In the genomic region with DNA sequence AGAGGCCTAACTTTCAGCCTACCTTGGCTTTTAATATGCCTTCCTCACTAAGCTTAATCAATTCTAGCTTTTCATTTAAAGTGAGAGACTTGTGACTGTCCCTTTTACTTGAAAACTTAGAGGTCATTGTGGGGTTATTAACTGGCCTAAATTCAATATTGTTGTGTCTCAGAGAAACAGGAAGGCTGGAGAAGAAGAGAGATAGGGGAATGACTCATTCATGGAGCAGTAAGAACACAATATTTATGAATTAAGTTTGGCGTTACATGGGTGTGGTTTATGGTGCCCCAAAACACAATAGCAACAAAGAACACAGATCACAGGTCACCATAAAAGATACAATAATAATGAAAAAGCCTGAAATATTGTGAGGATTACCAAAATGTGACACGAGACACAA, we compare ENCODE assay signal across 17 cellular contexts.
"Had no signal": no experiment of that assay in that cellular context is flagged by ENCODE, and none has a peak within 500 bp of the region (broad histone marks: within the 10 kb centered on the region; RNA-seq: fewer than 3 reads in every experiment).

No MANE protein-coding gene starts in this region.

- ATAC-seq: lower lobe of right lung; naive thymus-derived CD4-positive, alpha-beta T cell; stimulated activated naive B cell treated with anti-CD40 and anti-IgM and Interleukin-4, amounts not matched to agents 10 μg/mL and 1 μg/mL and 100 μg/mL, for 72 hours had no signal

- H3K27ac Mint-ChIP-seq: activated CD4-positive, alpha-beta memory T cell treated with anti-CD3 and anti-CD28 coated beads for 36 hours; activated naive CD8-positive, alpha-beta T cell treated with anti-CD3 and anti-CD28 coated beads for 36 hours; naive thymus-derived CD4-positive, alpha-beta T cell; stimulated activated naive B cell treated with anti-CD40 and anti-IgM and Interleukin-4, amounts not matched to agents 10 μg/mL and 1 μg/mL and 100 μg/mL, for 72 hours had no signal

- H3K27me3 Mint-ChIP-seq: activated CD4-positive, alpha-beta memory T cell treated with anti-CD3 and anti-CD28 coated beads for 36 hours; stimulated activated naive B cell treated with anti-CD40 and anti-IgM and Interleukin-4, amounts not matched to agents 10 μg/mL and 1 μg/mL and 100 μg/mL, for 72 hours had no signal

- H3K4me3 Mint-ChIP-seq: activated CD4-positive, alpha-beta memory T cell treated with anti-CD3 and anti-CD28 coated beads for 36 hours; activated naive CD8-positive, alpha-beta T cell treated with anti-CD3 and anti-CD28 coated beads for 36 hours; naive thymus-derived CD4-positive, alpha-beta T cell; stimulated activated naive B cell treated with anti-CD40 and anti-IgM and Interleukin-4, amounts not matched to agents 10 μg/mL and 1 μg/mL and 100 μg/mL, for 72 hours had no signal

- H3K4me3 ChIP-seq: colonic mucosa, lower lobe of right lung, spleen had no signal

- DNase-seq: activated CD4-positive, alpha-beta memory T cell treated with anti-CD3 and anti-CD28 coated beads for 36 hours; activated CD4-positive, CD25-positive, alpha-beta regulatory T cell treated with anti-CD3 and anti-CD28 coated beads, Interleukin-2, amount 50 U/mL, for 72 hours; activated gamma-delta T cell treated with Interleukin-2 at 50 U/mL for 16 hours; activated naive CD8-positive, alpha-beta T cell treated with anti-CD3 and anti-CD28 coated beads for 36 hours; activated T-cell treated with anti-CD3 and anti-CD28 coated beads, Interleukin-2, amount 50 U/mL, for 48 hours; anterior cingulate cortex; colonic mucosa; effector CD4-positive, alpha-beta T cell; hippocampal formation; lower lobe of right lung; naive thymus-derived CD4-positive, alpha-beta T cell; nucleus accumbens; right cardiac atrium; spleen; stimulated activated CD4-positive, alpha-beta T cell treated with anti-CD3 and anti-CD28 coated beads, Interleukin-1b, Interleukin-23, amount 100 ng/mL, for 48 hours; stimulated activated naive B cell treated with anti-CD40 and anti-IgM and Interleukin-4, amounts not matched to agents 10 μg/mL and 1 μg/mL and 100 μg/mL, for 72 hours; trophoblast cell had no signal

- H3K36me3 Mint-ChIP-seq: activated CD4-positive, alpha-beta memory T cell treated with anti-CD3 and anti-CD28 coated beads for 36 hours; stimulated activated naive B cell treated with anti-CD40 and anti-IgM and Interleukin-4, amounts not matched to agents 10 μg/mL and 1 μg/mL and 100 μg/mL, for 72 hours had no signal

- H3K9me3 ChIP-seq: colonic mucosa, lower lobe of right lung had no signal

- H3K4me1 Mint-ChIP-seq: activated naive CD8-positive, alpha-beta T cell treated with anti-CD3 and anti-CD28 coated beads for 36 hours; naive thymus-derived CD4-positive, alpha-beta T cell; stimulated activated naive B cell treated with anti-CD40 and anti-IgM and Interleukin-4, amounts not matched to agents 10 μg/mL and 1 μg/mL and 100 μg/mL, for 72 hours had no signal

- H3K27me3 ChIP-seq: colonic mucosa, spleen had no signal

- H3K36me3 ChIP-seq: colonic mucosa, lower lobe of right lung, spleen had no signal

- H3K4me1 ChIP-seq: colonic mucosa, lower lobe of right lung, spleen had no signal

- H3K27ac ChIP-seq: colonic mucosa, lower lobe of right lung, spleen had no signal
